6 cellular contexts compared by ENCODE assay signal in genomic region chr2:44053456-44053855, GRCh38.
"Had no signal": no experiment of that assay in that cellular context is flagged by ENCODE, and none has a peak within 500 bp of the region (broad histone marks: within the 10 kb centered on the region; RNA-seq: fewer than 3 reads in every experiment).

No MANE protein-coding gene starts in this region.

- H3K9me3 Mint-ChIP-seq: H9, HFFc6 had no signal

- DNase-seq: H9, HCEC 1CT, HFFc6, IMR-90 had no signal

- H3K27ac Mint-ChIP-seq: GM23338, HFFc6 had no signal

- ATAC-seq: GM23338, K562 had no signal

- H3K4me2 ChIP-seq: GM23338 had no signal

- H3K4me3 Mint-ChIP-seq: GM23338, H9, HFFc6 had no signal

- H2AFZ ChIP-seq: GM23338 had no signal

- H3K4me3 ChIP-seq: GM23338, K562 had no signal
